ENCODE assay signal across 1 cellular context in genomic region chr12:84411031-84411430, GRCh38.
TF ChIP-seq lines count a peak whose summit lies in the region.

No MANE protein-coding gene starts in this region.

TF ChIP-seq in SK-N-SH treated with all-trans-retinoic acid at 6 μM for 48 hours, 23 proteins besides CTCF, POLR2A, EP300 and RAD21 (continued from another document):
- TF ChIP-seq CSRNP3 (CRISPR knock-in tag; IDR thresholded peaks at IDR 0.05) (no peak), ZFP3 (CRISPR knock-in tag; IDR thresholded peaks at IDR 0.05) (no peak), PATZ1 (CRISPR knock-in tag; IDR thresholded peaks at IDR 0.05; ENCODE audit: borderline replicate concordance) (no peak), POU6F1 (CRISPR knock-in tag; IDR thresholded peaks at IDR 0.05; ENCODE audit: borderline replicate concordance, low read depth) (no peak), ARNTL (CRISPR knock-in tag; IDR thresholded peaks at IDR 0.05; ENCODE audit: borderline replicate concordance, low read depth) (no peak), ZNF70 (CRISPR knock-in tag; IDR thresholded peaks at IDR 0.05) (no peak), BACH2 (CRISPR knock-in tag; IDR thresholded peaks at IDR 0.05; ENCODE audit: borderline replicate concordance) (no peak), ZNF565 (CRISPR knock-in tag; conservative IDR thresholded peaks at IDR 0.05; ENCODE audit: low read depth) (no peak), ISL1 (CRISPR knock-in tag; IDR thresholded peaks at IDR 0.05) (no peak), RARB (CRISPR knock-in tag; IDR thresholded peaks at IDR 0.05) (no peak), ZFP30 (CRISPR knock-in tag; IDR thresholded peaks at IDR 0.05) (no peak), GLIS3 (CRISPR knock-in tag; IDR thresholded peaks at IDR 0.05) (no peak), SNAI2 (CRISPR knock-in tag; IDR thresholded peaks at IDR 0.05) (no peak), ESRRG (CRISPR knock-in tag; IDR thresholded peaks at IDR 0.05) (no peak), PPARA (CRISPR knock-in tag; IDR thresholded peaks at IDR 0.05; ENCODE audit: borderline replicate concordance) (no peak)
TF ChIP-seq in SK-N-SH treated with all-trans-retinoic acid at 6 μM for 48 hours: peak in this region for 0.
